Comparison of ENCODE assay signal across 10 cellular contexts in genomic region chr2:64731306-64731654, GRCh38.
DNase-seq lines count a peak whose midpoint lies in the region; TF ChIP-seq lines count a peak whose summit lies in the region.
"Had no signal": no experiment of that assay in that cellular context is flagged by ENCODE, and none has a peak within 500 bp of the region (broad histone marks: within the 10 kb centered on the region; RNA-seq: fewer than 3 reads in every experiment).

No MANE protein-coding gene starts in this region.

- H3K36me3 ChIP-seq in adrenal gland (replicated peaks in 1 of 2) (no peaks in the 10 kb centered on the region), mesodermal cell (ENCODE audit: control insufficient read depth, insufficient read depth, low read length) (no peaks in the 10 kb centered on the region), testis (ENCODE audit: low read depth, missing control alignments) (no peaks in the 10 kb centered on the region), BE2C (no peaks in the 10 kb centered on the region)

- H3K9me3 Mint-ChIP-seq in activated CD4-positive, alpha-beta T cell treated with anti-CD3 and anti-CD28 coated beads, Interleukin-2, amount 10 ng/mL, durations not matched to agents 7 days and 5 days = no peaks in the 10 kb centered on the region

- 27 to 36% (median 33%) methylated on average over 3 of the region's 3 CpGs for WGBS in adrenal gland, 4 donors
- no CpG with 5 or more reads among the region's 3 CpGs for WGBS in mesodermal cell (ENCODE audit: insufficient coverage in 2 of 2), 2 experiments
- WGBS in testis, 2 donors = 45 to 48% methylated on average over 3 of the region's 3 CpGs

- H3K9me3 ChIP-seq in adrenal gland (replicated peaks in 1 of 3) (no peaks in the 10 kb centered on the region), mesodermal cell (ENCODE audit: control insufficient read depth, low read length) (no peaks in the 10 kb centered on the region), testis (no peaks in the 10 kb centered on the region), BE2C (no peaks in the 10 kb centered on the region)

- intact Hi-C loops in adrenal gland (cut with DNase I) (no loop called here), testis (cut with DNase I; ENCODE audit: low total_unique reads) (no loop called here)

- CTCF ChIA-PET in activated CD4-positive, alpha-beta T cell treated with anti-CD3 and anti-CD28 coated beads, Interleukin-2, amount 10 ng/mL, durations not matched to agents 7 days and 5 days (lab: Charles Lee) = interaction anchor here (1.2 to 2.3 kb wide), 2 partner anchors 20 to 101 kb away, joined by 3 to 8 read pairs; no protein-coding TSS in a partner anchor

- no peak for DNase-seq in activated CD4-positive, alpha-beta T cell treated with anti-CD3 and anti-CD28 coated beads, Interleukin-2, amount 10 ng/mL, durations not matched to agents 7 days and 5 days
- no peak for DNase-seq in activated CD4-positive, alpha-beta T cell treated with anti-CD3 and anti-CD28 coated beads, Interleukin-2, amount 50 U/mL, for 1 hour
- DNase-seq in adrenal gland = no peak
- DNase-seq in testis = no peak
- no peak for DNase-seq in BE2C
- no peak for DNase-seq in AG20443 (ENCODE audit: low spot score)
- DNase-seq in H4 (ENCODE audit: low spot score) = no peak
- DNase-seq: NCI-H524 treated with DMSO at 0.1 percent for 48 hours; stimulated activated CD4-positive, alpha-beta T cell treated with anti-CD3 and anti-CD28 coated beads, Interleukin-2, amount 100 ng/mL, for 48 hours had no signal

- no peak for TF ChIP-seq POLR2A in adrenal gland (IDR thresholded peaks at IDR 0.05)
- TF ChIP-seq POLR2A in testis (IDR thresholded peaks at IDR 0.05) = no peak

- H3K27ac Mint-ChIP-seq in activated CD4-positive, alpha-beta T cell treated with anti-CD3 and anti-CD28 coated beads, Interleukin-2, amount 10 ng/mL, durations not matched to agents 7 days and 5 days = peak overlapping the region; percentile 95

- POLR2A ChIA-PET in activated CD4-positive, alpha-beta T cell treated with anti-CD3 and anti-CD28 coated beads, Interleukin-2, amount 10 ng/mL, durations not matched to agents 7 days and 5 days (lab: Charles Lee) = no interaction called here

- H3K4me1 Mint-ChIP-seq in activated CD4-positive, alpha-beta T cell treated with anti-CD3 and anti-CD28 coated beads, Interleukin-2, amount 10 ng/mL, durations not matched to agents 7 days and 5 days = peaks cover 66% of the 10 kb centered on the region

- peak overlapping the region; percentile 35 to 88 (median 75) for H3K27ac ChIP-seq in adrenal gland
- H3K27ac ChIP-seq in mesodermal cell (ENCODE audit: low read depth, low read length, severe bottlenecking) = peak overlapping the region; percentile 81
- peak overlapping the region; percentile 53 to 88 for H3K27ac ChIP-seq in testis

- peak overlapping the region; percentile 71 for H3K4me3 Mint-ChIP-seq in activated CD4-positive, alpha-beta T cell treated with anti-CD3 and anti-CD28 coated beads, Interleukin-2, amount 10 ng/mL, durations not matched to agents 7 days and 5 days

- peak overlapping the region in 2 of 4 donors; percentile 39 to 62 for H3K4me3 ChIP-seq in adrenal gland
- H3K4me3 ChIP-seq in mesodermal cell (ENCODE audit: extremely low read depth, insufficient read depth, low read length, poor library complexity, severe bottlenecking) = no peak overlapping the region
- peak overlapping the region in 1 of 2 donors; percentile 29 for H3K4me3 ChIP-seq in testis
- no peak overlapping the region for H3K4me3 ChIP-seq in BE2C (ENCODE audit: low read depth, low read length)

- no peaks in the 10 kb centered on the region for H3K27me3 Mint-ChIP-seq in activated CD4-positive, alpha-beta T cell treated with anti-CD3 and anti-CD28 coated beads, Interleukin-2, amount 10 ng/mL, durations not matched to agents 7 days and 5 days

- TF ChIP-seq CTCF in adrenal gland (IDR thresholded peaks at IDR 0.05) (no peak), testis (IDR thresholded peaks at IDR 0.05) (no peak), BE2C (IDR thresholded peaks at IDR 0.05; ENCODE audit: low read depth, low read length) (no peak)

- H3K4me1 ChIP-seq in adrenal gland (replicated peaks in 1 of 2) = peaks cover 0 to 24% of the 10 kb centered on the region in 2 donors
- H3K4me1 ChIP-seq in mesodermal cell (ENCODE audit: control insufficient read depth, insufficient read depth, low read length, poor library complexity, severe bottlenecking) = peaks cover 48% of the 10 kb centered on the region
- peaks cover 17% of the 10 kb centered on the region for H3K4me1 ChIP-seq in testis
- H3K4me1 ChIP-seq in BE2C = peaks cover 12% of the 10 kb centered on the region

- peaks cover 26% of the 10 kb centered on the region for H3K36me3 Mint-ChIP-seq in activated CD4-positive, alpha-beta T cell treated with anti-CD3 and anti-CD28 coated beads, Interleukin-2, amount 10 ng/mL, durations not matched to agents 7 days and 5 days (ENCODE audit: low read depth)

- no peaks in the 10 kb centered on the region for H3K27me3 ChIP-seq in adrenal gland
- no peaks in the 10 kb centered on the region for H3K27me3 ChIP-seq in testis
- no peaks in the 10 kb centered on the region for H3K27me3 ChIP-seq in BE2C
